9 cellular contexts compared by ENCODE assay signal in genomic region chr6:89999154-89999553, GRCh38.
A peak's percentile ranks its signal among the peaks of the same experiment; 100 is the strongest.
DNase-seq lines count a peak whose midpoint lies in the region; ATAC-seq, FAIRE-seq and TF ChIP-seq lines count a peak whose summit lies in the region.
"Had no signal": no experiment of that assay in that cellular context is flagged by ENCODE, and none has a peak within 500 bp of the region (broad histone marks: within the 10 kb centered on the region; RNA-seq: fewer than 3 reads in every experiment).

No MANE protein-coding gene starts in this region.

- in situ Hi-C loops in KBM-7 (cut with MboI; ENCODE audit: low pct_unique_long_range_greater_than_20kb, low sequenced_read_pairs): no loop called here

- H3K4me2 ChIP-seq in astrocyte (ENCODE audit: low read length) (peak overlapping the region; percentile 6), mesendoderm (ENCODE audit: low read length) (no peak overlapping the region)

- H2AFZ ChIP-seq in astrocyte (ENCODE audit: low read depth, low read length): no peak overlapping the region

- peaks cover 1% of the 10 kb centered on the region for H3K36me3 Mint-ChIP-seq in astrocyte (ENCODE audit: low read depth, unreplicated experiment)
- peaks cover 12 to 50% (median 22%) of the 10 kb centered on the region in 3 donors for H3K36me3 Mint-ChIP-seq in naive thymus-derived CD8-positive, alpha-beta T cell

- H4K8ac ChIP-seq in mesendoderm (ENCODE audit: low read depth, low read length): no peak overlapping the region

- no CpG with 5 or more reads among the region's 4 CpGs for WGBS in mesendoderm (ENCODE audit: extremely low coverage, insufficient coverage, low lambda C conversion rate)

- no peaks in the 10 kb centered on the region for H3K79me1 ChIP-seq in mesendoderm (ENCODE audit: low read length)

- FAIRE-seq in astrocyte (lab: Jason Lieb, UNC): no peak

- no peak overlapping the region for H4K5ac ChIP-seq in mesendoderm (ENCODE audit: low read length)

- no peaks in the 10 kb centered on the region for H3K9me3 Mint-ChIP-seq in astrocyte (ENCODE audit: unreplicated experiment)
- H3K9me3 Mint-ChIP-seq in naive thymus-derived CD8-positive, alpha-beta T cell: no peaks in the 10 kb centered on the region

- H3K4me3 ChIP-seq in astrocyte (ENCODE audit: insufficient read depth, low read depth, low read length) (no peak overlapping the region), ascending aorta (no peak overlapping the region), mesendoderm (ENCODE audit: low read length) (no peak overlapping the region)

- intact Hi-C loops in ascending aorta (cut with DNase I): loop anchor here (5.0 kb wide), 1 partner anchor 98 kb away; no protein-coding TSS in a partner anchor

- H2AK5ac ChIP-seq in mesendoderm (ENCODE audit: low read length): no peak overlapping the region

- no peak overlapping the region for H3K27ac Mint-ChIP-seq in astrocyte (ENCODE audit: unreplicated experiment)
- peak overlapping the region in 1 of 10 donors; percentile 46 for H3K27ac Mint-ChIP-seq in naive thymus-derived CD8-positive, alpha-beta T cell

- no peak overlapping the region for H3K23ac ChIP-seq in mesendoderm (ENCODE audit: low read length)

- DNase-seq in HUDEP-2 (lab: John Stamatoyannopoulos, UW; ENCODE audit: unreplicated experiment in 76 of 76) (peak in 68 of 76 experiments; percentile 4 to 92 (median 44)), NCI-H2227 treated with DMSO at 0.1 percent for 48 hours (lab: John Stamatoyannopoulos, UW) (peak; percentile 49), astrocyte (ENCODE audit: low read depth) (peak; percentile 62), omental fat pad (ENCODE audit: low spot score) (peak; percentile 38), ascending aorta (ENCODE audit: low spot score in 2 of 2) (no peak), mesendoderm (no peak), KBM-7 (no peak)
- DNase-seq in naive thymus-derived CD8-positive, alpha-beta T cell: no peak
- DNase-seq: stimulated activated CD8-positive, alpha-beta memory T cell treated with anti-CD3 and anti-CD28 coated beads, Interleukin-4, amount 100 ng/mL, for 48 hours had no signal

- no peak overlapping the region for H3K18ac ChIP-seq in mesendoderm (ENCODE audit: low read length)

- H3K9me3 ChIP-seq in astrocyte (ENCODE audit: insufficient read depth, low read depth, low read length): no peaks in the 10 kb centered on the region
- H3K9me3 ChIP-seq in ascending aorta: no peaks in the 10 kb centered on the region

- no peak overlapping the region for H2BK15ac ChIP-seq in mesendoderm (replicated peaks; ENCODE audit: low read depth)

- H4K20me1 ChIP-seq in astrocyte (ENCODE audit: insufficient read depth, low read length): no peaks in the 10 kb centered on the region

- no peak overlapping the region for H2BK5ac ChIP-seq in mesendoderm (ENCODE audit: low read length)

- peaks cover 15% of the 10 kb centered on the region for H3K4me1 Mint-ChIP-seq in astrocyte (ENCODE audit: low read depth, unreplicated experiment)
- peaks cover 23 to 48% (median 37%) of the 10 kb centered on the region in 4 donors for H3K4me1 Mint-ChIP-seq in naive thymus-derived CD8-positive, alpha-beta T cell

- H3K4ac ChIP-seq in mesendoderm (ENCODE audit: low read depth, low read length): no peak overlapping the region

- POLR2A ChIA-PET in naive thymus-derived CD8-positive, alpha-beta T cell (lab: Charles Lee): no interaction called here

- H3K9ac ChIP-seq in astrocyte (ENCODE audit: low read length): no peak overlapping the region
- H3K9ac ChIP-seq in mesendoderm (ENCODE audit: low read length): no peak overlapping the region

- TF ChIP-seq CTCF in astrocyte (IDR thresholded peaks at IDR 0.05; ENCODE audit: insufficient read depth, low read depth, low read length): no peak
- TF ChIP-seq CTCF in omental fat pad (IDR thresholded peaks at IDR 0.05): no peak
- no peak for TF ChIP-seq CTCF in ascending aorta (IDR thresholded peaks at IDR 0.05)

- H3K56ac ChIP-seq in mesendoderm (ENCODE audit: low read length): no peak overlapping the region

- H3K36me3 ChIP-seq in astrocyte (ENCODE audit: insufficient read depth, low read length) (no peaks in the 10 kb centered on the region), ascending aorta (no peaks in the 10 kb centered on the region), mesendoderm (ENCODE audit: control insufficient read depth, insufficient read depth, low read length) (no peaks in the 10 kb centered on the region)

- ATAC-seq in omental fat pad (ENCODE audit: low FRiP score): no peak
- ATAC-seq in naive thymus-derived CD8-positive, alpha-beta T cell: no peak

- no peak overlapping the region for H3K4me3 Mint-ChIP-seq in astrocyte (ENCODE audit: unreplicated experiment)
- no peak overlapping the region for H3K4me3 Mint-ChIP-seq in naive thymus-derived CD8-positive, alpha-beta T cell

- no peaks in the 10 kb centered on the region for H3K27me3 ChIP-seq in astrocyte (ENCODE audit: insufficient read depth, low read length)
- H3K27me3 ChIP-seq in ascending aorta: no peaks in the 10 kb centered on the region
- no peaks in the 10 kb centered on the region for H3K27me3 ChIP-seq in mesendoderm (ENCODE audit: insufficient read depth, low read length, poor library complexity)

- H2BK120ac ChIP-seq in mesendoderm (ENCODE audit: low read depth, low read length): no peak overlapping the region

- peaks cover 16% of the 10 kb centered on the region for H3K4me1 ChIP-seq in astrocyte (ENCODE audit: insufficient read depth, low read length)
- peaks cover 3 to 17% of the 10 kb centered on the region in 2 donors for H3K4me1 ChIP-seq in ascending aorta
- H3K4me1 ChIP-seq in mesendoderm (ENCODE audit: control insufficient read depth, low read depth, low read length): no peaks in the 10 kb centered on the region

- H3K79me2 ChIP-seq in astrocyte (ENCODE audit: insufficient read depth, low read length) (no peaks in the 10 kb centered on the region), mesendoderm (ENCODE audit: control insufficient read depth, insufficient read depth, low read length) (no peaks in the 10 kb centered on the region)

- H3K27ac ChIP-seq in astrocyte (ENCODE audit: low read depth, low read length) (no peak overlapping the region), ascending aorta (peak overlapping the region in 1 of 2 donors; percentile 62), mesendoderm (ENCODE audit: low read depth, low read length) (no peak overlapping the region)

- H3K27me3 Mint-ChIP-seq in astrocyte (ENCODE audit: low read depth, unreplicated experiment): no peaks in the 10 kb centered on the region
- no peaks in the 10 kb centered on the region for H3K27me3 Mint-ChIP-seq in naive thymus-derived CD8-positive, alpha-beta T cell

Comparison
In these comparisons a context has a peak if more than half of its experiments do, and no peak if none do; other contexts are left out.
1. DNase-seq: peak in HUDEP-2 (68 of 76), NCI-H2227 treated with DMSO at 0.1 percent for 48 hours (single experiment), astrocyte (single experiment) and omental fat pad (single experiment); none in ascending aorta (0 of 2), naive thymus-derived CD8-positive, alpha-beta T cell (0 of 10), mesendoderm (single experiment) and KBM-7 (single experiment).